Comparison of ENCODE assay signal across 12 cellular contexts in the genomic region with DNA sequence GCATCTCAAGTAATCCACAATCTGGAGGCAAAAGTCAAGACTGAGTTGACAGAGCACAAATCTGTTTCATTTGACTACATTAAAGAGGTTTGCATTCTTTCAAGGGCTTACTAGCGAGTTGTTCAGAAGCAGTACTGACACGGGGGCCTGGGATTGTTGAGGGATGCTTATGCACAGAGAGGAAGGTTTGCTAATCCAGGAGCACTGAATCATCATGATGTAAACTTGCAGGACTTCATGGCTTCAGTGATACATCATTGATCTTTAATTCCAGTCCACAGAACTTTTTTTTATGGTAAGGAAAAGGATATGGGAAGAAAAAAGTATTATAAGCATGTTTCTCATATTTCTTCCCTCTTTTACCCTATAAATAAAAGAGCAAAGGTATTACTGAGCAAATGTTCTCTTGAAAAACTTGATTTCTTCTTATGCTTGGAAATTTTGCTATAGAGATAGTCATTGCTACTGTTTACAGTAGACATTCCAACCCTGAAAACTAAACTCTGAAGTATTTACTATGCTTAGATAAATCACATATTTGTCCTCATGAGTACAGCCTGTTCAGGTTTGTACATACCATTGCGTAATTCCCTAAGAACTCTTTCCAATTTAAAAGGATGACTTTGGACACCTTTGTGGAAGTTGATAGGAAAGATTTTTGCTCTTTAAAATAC.
DNase-seq lines count a peak whose midpoint lies in the region; ATAC-seq and TF ChIP-seq lines count a peak whose summit lies in the region.
"Had no signal": no experiment of that assay in that cellular context is flagged by ENCODE, and none has a peak within 500 bp of the region (broad histone marks: within the 10 kb centered on the region; RNA-seq: fewer than 3 reads in every experiment).

No MANE protein-coding gene starts in this region.

- H3K9me3 ChIP-seq in SJCRH30 (replicated peaks): peaks cover 2% of the 10 kb centered on the region; the same call in 1 of the 2 replicates
- peaks cover 8% of the 10 kb centered on the region for H3K9me3 ChIP-seq in CD4-positive, alpha-beta T cell (ENCODE audit: control insufficient read depth, low read length)

- peak overlapping the region; percentile 26; the same call in 1 of the 2 replicates for H3K27ac ChIP-seq in SJCRH30
- no peak overlapping the region for H3K27ac ChIP-seq in CD4-positive, alpha-beta T cell (ENCODE audit: low read depth, low read length)

- no peak overlapping the region for H3K4me3 Mint-ChIP-seq in CD4-positive, alpha-beta T cell
- no peak overlapping the region for H3K4me3 Mint-ChIP-seq in effector memory CD8-positive, alpha-beta T cell
- H3K4me3 Mint-ChIP-seq: activated T-helper 17 cell treated with anti-CD3 and anti-CD28 coated beads, Interleukin-2, amount 50 U/mL, for 72 hours; nephron; T-helper 17 cell had no signal

- H3K27me3 ChIP-seq in SJCRH30: no peaks in the 10 kb centered on the region
- H3K27me3 ChIP-seq in CD4-positive, alpha-beta T cell (ENCODE audit: control insufficient read depth, insufficient read depth, low read length): no peaks in the 10 kb centered on the region

- H3K36me3 Mint-ChIP-seq in CD4-positive, alpha-beta T cell (ENCODE audit: low read depth): no peaks in the 10 kb centered on the region
- no peaks in the 10 kb centered on the region for H3K36me3 Mint-ChIP-seq in effector memory CD8-positive, alpha-beta T cell (ENCODE audit: insufficient read depth)

- CTCF ChIA-PET in CD4-positive, alpha-beta T cell (lab: Charles Lee): no interaction called here

- POLR2A ChIA-PET in CD4-positive, alpha-beta T cell (lab: Charles Lee): no interaction called here

- no peak for TF ChIP-seq CTCF in fibroblast of villous mesenchyme (IDR thresholded peaks at IDR 0.05; ENCODE audit: insufficient read depth, low read depth, low read length)
- TF ChIP-seq CTCF in CD4-positive, alpha-beta T cell (IDR thresholded peaks at IDR 0.05): no peak

- intact Hi-C loops in posterior vena cava (cut with DNase I): loop anchor here in 1 of 2 donors (5.0 kb wide), 1 partner anchor 196 kb away; no protein-coding TSS in a partner anchor
- intact Hi-C loops in CD4-positive, alpha-beta T cell (cut with DNase I, micrococcal nuclease): no loop called here

- H3K27ac Mint-ChIP-seq in CD4-positive, alpha-beta T cell: no peak overlapping the region
- H3K27ac Mint-ChIP-seq in effector memory CD8-positive, alpha-beta T cell: no peak overlapping the region
- H3K27ac Mint-ChIP-seq: activated T-helper 17 cell treated with anti-CD3 and anti-CD28 coated beads, Interleukin-2, amount 50 U/mL, for 72 hours; nephron; T-helper 17 cell had no signal

- peaks cover 7% of the 10 kb centered on the region; the same call in 1 of the 2 replicates for H3K4me1 ChIP-seq in SJCRH30

- no peaks in the 10 kb centered on the region for H3K36me3 ChIP-seq in SJCRH30

- no peak for ATAC-seq in GM21737 (IDR thresholded peaks at IDR 0.05; ENCODE audit: unreplicated experiment)
- no peak for ATAC-seq in CD4-positive, alpha-beta T cell (ENCODE audit: poor library complexity)
- no peak for ATAC-seq in effector memory CD8-positive, alpha-beta T cell (replicated peaks)
- ATAC-seq: activated T-helper 17 cell treated with anti-CD3 and anti-CD28 coated beads, Interleukin-2, amount 50 U/mL, for 72 hours; T-helper 17 cell had no signal

- H3K9me3 Mint-ChIP-seq in CD4-positive, alpha-beta T cell: peaks cover 11% of the 10 kb centered on the region
- peaks cover 0 to 2% of the 10 kb centered on the region in 2 donors for H3K9me3 Mint-ChIP-seq in effector memory CD8-positive, alpha-beta T cell

- H3K4me1 Mint-ChIP-seq in CD4-positive, alpha-beta T cell (ENCODE audit: low read depth): no peaks in the 10 kb centered on the region
- H3K4me1 Mint-ChIP-seq in effector memory CD8-positive, alpha-beta T cell (ENCODE audit: low read depth in 2 of 2): no peaks in the 10 kb centered on the region
- H3K4me1 Mint-ChIP-seq: nephron, T-helper 17 cell had no signal

- no peaks in the 10 kb centered on the region for H3K27me3 Mint-ChIP-seq in CD4-positive, alpha-beta T cell
- peaks cover 3 to 6% of the 10 kb centered on the region in 2 donors for H3K27me3 Mint-ChIP-seq in effector memory CD8-positive, alpha-beta T cell

- H3K4me3 ChIP-seq in SJCRH30 (no peak overlapping the region), fibroblast of villous mesenchyme (ENCODE audit: low read depth, low read length) (peak overlapping the region; percentile 33), skeletal muscle cell (ENCODE audit: low read depth, low read length) (no peak overlapping the region)

- peak; percentile 82 for DNase-seq in GM03348 (ENCODE audit: low spot score)
- DNase-seq in SJCRH30: peak in 1 of 2 experiments; percentile 31
- peak; percentile 97 for DNase-seq in fibroblast of villous mesenchyme (ENCODE audit: low read depth)
- DNase-seq in skeletal muscle cell (ENCODE audit: low read depth): peak; percentile 98
- no peak for DNase-seq in posterior vena cava (ENCODE audit: low spot score)
- no peak for DNase-seq in CD4-positive, alpha-beta T cell
- no peak for DNase-seq in effector memory CD8-positive, alpha-beta T cell
- DNase-seq: NCI-H1694 treated with DMSO at 0.1 percent for 48 hours, T-helper 17 cell had no signal

Comparison
In these comparisons a context has a peak if more than half of its experiments do, and no peak if none do; other contexts are left out.
1. DNase-seq: peak in GM03348 (single experiment), fibroblast of villous mesenchyme (single experiment) and skeletal muscle cell (single experiment); none in posterior vena cava (single experiment), CD4-positive, alpha-beta T cell (0 of 10) and effector memory CD8-positive, alpha-beta T cell (0 of 3).